ENCODE assay signal across 16 cellular contexts in genomic region chr5:59041355-59041754, GRCh38.
DNase-seq lines count a peak whose midpoint lies in the region; ATAC-seq, FAIRE-seq and TF ChIP-seq lines count a peak whose summit lies in the region.
"Had no signal": no experiment of that assay in that cellular context is flagged by ENCODE, and none has a peak within 500 bp of the region (broad histone marks: within the 10 kb centered on the region; RNA-seq: fewer than 3 reads in every experiment).

No MANE protein-coding gene starts in this region.

- no peak overlapping the region for H3K4me3 ChIP-seq in HepG2 (replicated peaks in 1 of 3; ENCODE audit: insufficient read depth in 1 of 3, low read depth in 2 of 3, low read length in 3 of 3)
- H3K4me3 ChIP-seq in right lobe of liver: no peak overlapping the region
- H3K4me3 ChIP-seq in tibial artery: no peak overlapping the region

- H3K27me3 ChIP-seq in HepG2 (ENCODE audit: control insufficient read depth in 1 of 2, insufficient read depth in 2 of 2, low read length in 2 of 2): peaks cover 0 to 13% of the 10 kb centered on the region in 2 experiments; a peak in 1 of 5 replicates
- no peaks in the 10 kb centered on the region for H3K27me3 ChIP-seq in right lobe of liver
- no peaks in the 10 kb centered on the region for H3K27me3 ChIP-seq in tibial artery

- WGBS in HepG2 (ENCODE audit: low lambda C conversion rate): 57% methylated on average over 1 of the region's 1 CpG
- WGBS in right lobe of liver (ENCODE audit: insufficient coverage, low coverage, low lambda C conversion rate, missing lambda C conversion rate): 71% methylated on average over 1 of the region's 1 CpG

- H3K9me3 Mint-ChIP-seq in activated CD4-positive, alpha-beta memory T cell treated with anti-CD3 and anti-CD28 coated beads for 36 hours: peaks cover 3% of the 10 kb centered on the region
- no peaks in the 10 kb centered on the region for H3K9me3 Mint-ChIP-seq in natural killer cell

- no peak for TF ChIP-seq EP300 in HepG2 (IDR thresholded peaks at IDR 0.05; ENCODE audit: low read depth in 2 of 2, low read length in 2 of 2)
- no peak for TF ChIP-seq EP300 in HepG2 (CRISPR knock-in tag; IDR thresholded peaks at IDR 0.05; ENCODE audit: borderline replicate concordance)

- H3K4me3 Mint-ChIP-seq in activated CD4-positive, alpha-beta memory T cell treated with anti-CD3 and anti-CD28 coated beads for 36 hours: peak overlapping the region; percentile 12
- H3K4me3 Mint-ChIP-seq in natural killer cell: peak overlapping the region; percentile 98
- H3K4me3 Mint-ChIP-seq: B cell had no signal

- POLR2A ChIA-PET in HepG2 (lab: Yijun Ruan, JAX): no interaction called here
- POLR2A ChIA-PET in activated CD4-positive, alpha-beta memory T cell treated with anti-CD3 and anti-CD28 coated beads for 36 hours (lab: Charles Lee): interaction anchor here (1.0 to 2.0 kb wide), 2 partner anchors 58 to 86 kb away, joined by 3 to 10 read pairs; no protein-coding TSS in a partner anchor

- H3K27ac ChIP-seq in HepG2 (ENCODE audit: extremely low read length, insufficient read depth, low read length) (no peak overlapping the region), right lobe of liver (no peak overlapping the region), tibial artery (peak overlapping the region in 1 of 2 donors; percentile 84)

- intact Hi-C loops in HepG2 (cut with micrococcal nuclease; ENCODE audit: unreplicated experiment) (no loop called here), right lobe of liver (cut with DNase I) (no loop called here), natural killer cell (cut with micrococcal nuclease) (no loop called here), tibial artery (cut with DNase I; ENCODE audit: low total_unique reads) (no loop called here)
- intact Hi-C loops in activated CD4-positive, alpha-beta memory T cell treated with anti-CD3 and anti-CD28 coated beads for 36 hours (cut with micrococcal nuclease): no loop called here

- TF ChIP-seq RAD21 in HepG2 (CRISPR knock-in tag; IDR thresholded peaks at IDR 0.05): no peak

- no peak for FAIRE-seq in HepG2 (lab: Jason Lieb, UNC)
- FAIRE-seq in GM12892 (lab: Jason Lieb, UNC): no peak
- FAIRE-seq: bronchial epithelial cell, H54 had no signal

- no peak overlapping the region for H3K9ac ChIP-seq in HepG2 (ENCODE audit: insufficient read depth, low read depth, low read length)

- CTCF ChIA-PET in HepG2 (lab: Yijun Ruan, JAX; ENCODE audit: low intra/inter-chr PET ratio, low total read pairs): no interaction called here
- CTCF ChIA-PET in activated CD4-positive, alpha-beta memory T cell treated with anti-CD3 and anti-CD28 coated beads for 36 hours (lab: Charles Lee): interaction anchor here (0.6 to 1.9 kb wide), 6 partner anchors 94 to 155 kb away, joined by 3 to 7 read pairs (median 5); no protein-coding TSS in a partner anchor

- peaks cover 19% of the 10 kb centered on the region for H3K36me3 Mint-ChIP-seq in activated CD4-positive, alpha-beta memory T cell treated with anti-CD3 and anti-CD28 coated beads for 36 hours
- H3K36me3 Mint-ChIP-seq in natural killer cell: no peaks in the 10 kb centered on the region

- peaks cover 3% of the 10 kb centered on the region for H3K79me2 ChIP-seq in HepG2 (ENCODE audit: insufficient read depth, low read length)

- H3K36me3 ChIP-seq in HepG2 (replicated peaks in 1 of 2; ENCODE audit: control insufficient read depth in 1 of 2, insufficient read depth in 2 of 2, low read length in 2 of 2) (no peaks in the 10 kb centered on the region), right lobe of liver (no peaks in the 10 kb centered on the region), tibial artery (no peaks in the 10 kb centered on the region)

- H4K20me1 ChIP-seq in HepG2 (ENCODE audit: insufficient read depth, low read length): no peaks in the 10 kb centered on the region

- peak overlapping the region; percentile 19 for H3K27ac Mint-ChIP-seq in activated CD4-positive, alpha-beta memory T cell treated with anti-CD3 and anti-CD28 coated beads for 36 hours
- H3K27ac Mint-ChIP-seq in natural killer cell: peak overlapping the region; percentile 94 to 98
- H3K27ac Mint-ChIP-seq: B cell had no signal

- 0 out of 2 replicates have a peak overlapping the region, but pooled peaks have one; percentile 15 for H3K4me2 ChIP-seq in HepG2 (ENCODE audit: low read depth, low read length)

- no TSS peak for BruUV-seq in HepG2 (replicated peaks; lab: Mats Ljungman, UMichigan)

- TF ChIP-seq POLR2A in HepG2 (IDR thresholded peaks at IDR 0.05; ENCODE audit: insufficient read depth in 1 of 2, low read depth in 2 of 2, low read length in 2 of 2) (no peak), right lobe of liver (IDR thresholded peaks at IDR 0.05) (no peak), GM12892 (IDR thresholded peaks at IDR 0.05; ENCODE audit: low read depth, low read length) (no peak)

- no peaks in the 10 kb centered on the region for H3K27me3 Mint-ChIP-seq in activated CD4-positive, alpha-beta memory T cell treated with anti-CD3 and anti-CD28 coated beads for 36 hours
- H3K27me3 Mint-ChIP-seq in natural killer cell (ENCODE audit: low read depth in 2 of 2): no peaks in the 10 kb centered on the region

- H3K4me1 ChIP-seq in HepG2 (ENCODE audit: insufficient read depth, low read length) (peaks cover 45% of the 10 kb centered on the region), right lobe of liver (peaks cover 0 to 11% (median 0%) of the 10 kb centered on the region in 4 donors), tibial artery (peaks cover 0 to 51% (median 15%) of the 10 kb centered on the region in 4 donors)

- H3K9me3 ChIP-seq in HepG2 (ENCODE audit: low read length): no peaks in the 10 kb centered on the region
- H3K9me3 ChIP-seq in right lobe of liver: no peaks in the 10 kb centered on the region
- no peaks in the 10 kb centered on the region for H3K9me3 ChIP-seq in tibial artery

- no peak for ATAC-seq in HepG2
- no peak for ATAC-seq in right lobe of liver
- no peak for ATAC-seq in natural killer cell
- no peak for ATAC-seq in HG03095 (IDR thresholded peaks at IDR 0.05; ENCODE audit: unreplicated experiment)
- ATAC-seq: left lobe of liver had no signal

- no peak for TF ChIP-seq CTCF in HepG2 (CRISPR knock-in tag; IDR thresholded peaks at IDR 0.05)
- no peak for TF ChIP-seq CTCF in right lobe of liver (IDR thresholded peaks at IDR 0.05)
- no peak for TF ChIP-seq CTCF in natural killer cell (IDR thresholded peaks at IDR 0.05)
- no peak for TF ChIP-seq CTCF in tibial artery (IDR thresholded peaks at IDR 0.05)

- peaks cover 35% of the 10 kb centered on the region for H3K4me1 Mint-ChIP-seq in activated CD4-positive, alpha-beta memory T cell treated with anti-CD3 and anti-CD28 coated beads for 36 hours (ENCODE audit: low read depth)
- peaks cover 52 to 54% of the 10 kb centered on the region in 2 donors for H3K4me1 Mint-ChIP-seq in natural killer cell

- in situ Hi-C loops in HepG2 (cut with HindIII; ENCODE audit: extremely low pct_ligation_motif_present, low pct_unique_long_range_greater_than_20kb): no loop called here

- H2AFZ ChIP-seq in HepG2 (ENCODE audit: low read length): no peak overlapping the region

- DNase-seq in HepG2 (ENCODE audit: low spot score): no peak
- DNase-seq in right lobe of liver: no peak
- DNase-seq in activated CD4-positive, alpha-beta memory T cell treated with anti-CD3 and anti-CD28 coated beads for 36 hours: no peak
- no peak for DNase-seq in natural killer cell
- no peak for DNase-seq in GM12892 (ENCODE audit: insufficient read length)
- no peak for DNase-seq in tibial artery
- DNase-seq in NCI-H128 (lab: John Stamatoyannopoulos, UW; ENCODE audit: unreplicated experiment): no peak
- DNase-seq: activated CD4-positive, alpha-beta T cell treated with anti-CD3 and anti-CD28 coated beads for 4 hours; DND-41; effector CD8-positive, alpha-beta T cell; NCI-H2107 had no signal

TF ChIP-seq in HepG2, 621 proteins besides CTCF, POLR2A, EP300 and RAD21:
- TF ChIP-seq ZFP82 (CRISPR knock-in tag; IDR thresholded peaks at IDR 0.05; ENCODE audit: borderline replicate concordance) (no peak), E2F1 (CRISPR knock-in tag; IDR thresholded peaks at IDR 0.05) (no peak), ZBTB20 (CRISPR knock-in tag; IDR thresholded peaks at IDR 0.05; ENCODE audit: borderline replicate concordance, low read depth) (no peak), NKX3-1 (CRISPR knock-in tag; IDR thresholded peaks at IDR 0.05) (no peak), ATF7-NPFF (CRISPR knock-in tag; IDR thresholded peaks at IDR 0.05; ENCODE audit: low read depth) (no peak)
- TF ChIP-seq, protein P1, sequence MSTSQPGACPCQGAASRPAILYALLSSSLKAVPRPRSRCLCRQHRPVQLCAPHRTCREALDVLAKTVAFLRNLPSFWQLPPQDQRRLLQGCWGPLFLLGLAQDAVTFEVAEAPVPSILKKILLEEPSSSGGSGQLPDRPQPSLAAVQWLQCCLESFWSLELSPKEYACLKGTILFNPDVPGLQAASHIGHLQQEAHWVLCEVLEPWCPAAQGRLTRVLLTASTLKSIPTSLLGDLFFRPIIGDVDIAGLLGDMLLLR (CRISPR knock-in tag; IDR thresholded peaks at IDR 0.05): no peak
